9 cellular contexts compared by ENCODE assay signal in genomic region chr9:124852829-124853531, GRCh38. TPM values are rescaled to one million over a fixed set of nuclear protein-coding genes. Genes with fewer than 3 reads are reported as not detected.
DNase-seq lines count a peak whose midpoint lies in the region; ATAC-seq and TF ChIP-seq lines count a peak whose summit lies in the region.
"Had no signal": no experiment of that assay in that cellular context is flagged by ENCODE, and none has a peak within 500 bp of the region (broad histone marks: within the 10 kb centered on the region; RNA-seq: fewer than 3 reads in every experiment).

TSS of gene WDR38 (plus strand) at chr9:124853460. CDS start at chr9:124853532, 72 bp downstream.

- H3K9me3 ChIP-seq in HUES6 (ENCODE audit: control insufficient read depth, insufficient read depth, low read depth, low read length), result no peaks in the 10 kb centered on the region
- H3K9me3 ChIP-seq in stomach, result no peaks in the 10 kb centered on the region

- peak within 1 kb of the TSS; percentile 51 to 87 (median 80) for H3K27ac Mint-ChIP-seq in nephron

- peaks cover 6% of the 10 kb centered on the region for H3K36me3 Mint-ChIP-seq in nephron (ENCODE audit: low read depth)

- DNase-seq in CD1c-positive myeloid dendritic cell (ENCODE audit: extremely low spot score), result peak; percentile 86
- DNase-seq in RPMI8226, result peak; percentile 85
- DNase-seq in activated effector memory CD4-positive, alpha-beta T cell treated with Interleukin-2 at 50 U/mL for 16 hours, result peak; percentile 67
- DNase-seq in fibroblast of the conjunctiva (ENCODE audit: low read depth), result peak; percentile 52
- peak; percentile 78 for DNase-seq in stomach

- TF ChIP-seq POLR2A in stomach (IDR thresholded peaks at IDR 0.05), result no peak

- peak; percentile 99 to 100 (median 100) for TF ChIP-seq CTCF in nephron (IDR thresholded peaks at IDR 0.05; ENCODE audit: unreplicated experiment in 3 of 3)
- peak in 5 of 7 experiments; percentile 89 to 99 (median 98) for TF ChIP-seq CTCF in stomach (IDR thresholded peaks at IDR 0.05)

- H3K9ac ChIP-seq in HUES6 (ENCODE audit: low read length), result peak within 1 kb of the TSS; percentile 57

- intact Hi-C loops in stomach (cut with DNase I; ENCODE audit: low total_unique reads), result loop anchor here (5.0 kb wide), 1 partner anchor 81 kb away; the partner anchor contains the start of gene NR6A1

- 1 to 11% (median 1%) methylated on average over 3 to 51 of the region's 51 CpGs for WGBS in stomach, 5 donors

- H3K27me3 Mint-ChIP-seq in nephron (ENCODE audit: low read depth), result peaks cover 5% of the 10 kb centered on the region

- peak within 1 kb of the TSS; percentile 62 to 66 (median 65) for H3K4me3 Mint-ChIP-seq in nephron

- peak; percentile 68 for ATAC-seq in GM19455 (IDR thresholded peaks at IDR 0.05; ENCODE audit: unreplicated experiment)

- peaks cover 8% of the 10 kb centered on the region; the same call in 1 of the 2 replicates for H3K4me1 ChIP-seq in HUES6 (ENCODE audit: control insufficient read depth, insufficient read depth, low read length)
- peaks cover 10 to 19% (median 16%) of the 10 kb centered on the region in 4 donors for H3K4me1 ChIP-seq in stomach

- H3K4me1 Mint-ChIP-seq in nephron, result peaks cover 24% of the 10 kb centered on the region

- no peaks in the 10 kb centered on the region for H3K27me3 ChIP-seq in HUES6 (ENCODE audit: control insufficient read depth, insufficient read depth, low read length)
- H3K27me3 ChIP-seq in stomach, result peaks cover 0 to 3% (median 0%) of the 10 kb centered on the region in 3 donors

- H3K36me3 ChIP-seq in HUES6 (ENCODE audit: control insufficient read depth, insufficient read depth, low read length) (peaks cover 15% of the 10 kb centered on the region), stomach (peaks cover 12 to 21% (median 19%) of the 10 kb centered on the region in 4 donors)

- H3K27ac ChIP-seq in HUES6 (ENCODE audit: low read depth, low read length), result no peak within 1 kb of the TSS
- peak within 1 kb of the TSS in 4 of 5 donors; percentile 27 to 73 (median 35) for H3K27ac ChIP-seq in stomach

- H3K4me3 ChIP-seq in HUES6 (ENCODE audit: low read depth, low read length) (peak within 1 kb of the TSS; percentile 74), stomach (peak within 1 kb of the TSS; percentile 43 to 58 (median 46))

- H3K9me3 Mint-ChIP-seq in nephron, result no peaks in the 10 kb centered on the region

- no peak for TF ChIP-seq EP300 in stomach (IDR thresholded peaks at IDR 0.05)

RNA-seq across cellular contexts. Expression of gene WDR38, which starts in this region (rescaled TPM):
- not detected for total RNA-seq in stomach
- polyA plus RNA-seq in stomach, result not detected
- total RNA-seq: activated CD8-positive, alpha-beta memory T cell treated with anti-CD3 and anti-CD28 coated beads for 36 hours had no signal

Comparison
In these comparisons a context has a peak if more than half of its experiments do, and no peak if none do; other contexts are left out.
1. Peak in DNase-seq, H3K4me3 ChIP-seq and H3K27ac ChIP-seq in stomach; RNA of the gene not detected or under 1 TPM.